Comparison of ENCODE assay signal across 9 cellular contexts in genomic region chr1:110069302-110070281, GRCh38. TPM values are rescaled to one million over a fixed set of nuclear protein-coding genes. Genes with fewer than 3 reads are reported as not detected.
DNase-seq lines count a peak whose midpoint lies in the region; ATAC-seq and TF ChIP-seq lines count a peak whose summit lies in the region.
"Had no signal": no experiment of that assay in that cellular context is flagged by ENCODE, and none has a peak within 500 bp of the region (broad histone marks: within the 10 kb centered on the region; RNA-seq: fewer than 3 reads in every experiment).

No MANE protein-coding gene starts in this region.

- H3K4me1 ChIP-seq in H9 (ENCODE audit: insufficient read depth, low read length) = no peaks in the 10 kb centered on the region; the same call in 1 of the 2 replicates
- peaks cover 14% of the 10 kb centered on the region for H3K4me1 ChIP-seq in hepatocyte (ENCODE audit: insufficient read depth)
- H3K4me1 ChIP-seq in psoas muscle = peaks cover 11% of the 10 kb centered on the region
- H3K4me1 ChIP-seq in gastroesophageal sphincter = peaks cover 0 to 38% (median 16%) of the 10 kb centered on the region in 3 donors

- H3K4me3 Mint-ChIP-seq in H9 = peak overlapping the region; percentile 52 to 80

- intact Hi-C loops in psoas muscle (cut with DNase I) = no loop called here

- H2AFZ ChIP-seq in H9 (ENCODE audit: low read length) (no peak overlapping the region), hepatocyte (peak overlapping the region; percentile 20)

- H3K9me3 Mint-ChIP-seq in H9 = peaks cover 0 to 3% of the 10 kb centered on the region in 2 experiments; a peak in 2 of 5 replicates

- H3K9me2 ChIP-seq in hepatocyte (replicated peaks; ENCODE audit: insufficient read depth) = no peaks in the 10 kb centered on the region

- H3K27ac ChIP-seq in H9 (ENCODE audit: insufficient read length, low read depth, low read length) (no peak overlapping the region), hepatocyte (no peak overlapping the region), psoas muscle (no peak overlapping the region), gastroesophageal sphincter (no peak overlapping the region)

- ATAC-seq in psoas muscle (peak in 1 of 4 donors; percentile 12), gastroesophageal sphincter (no peak)
- ATAC-seq: PC-3 had no signal

- no peaks in the 10 kb centered on the region for H3K36me3 ChIP-seq in hepatocyte (replicated peaks; ENCODE audit: insufficient read depth, low read depth)
- no peaks in the 10 kb centered on the region for H3K36me3 ChIP-seq in psoas muscle (ENCODE audit: insufficient read depth in 1 of 2, low read depth in 1 of 2)
- H3K36me3 ChIP-seq in gastroesophageal sphincter = no peaks in the 10 kb centered on the region

- H3K9ac ChIP-seq in H9 (ENCODE audit: extremely low read depth, insufficient read length, low read length) = no peak overlapping the region

- H2AK5ac ChIP-seq in H9 (ENCODE audit: insufficient read length, low read length) = no peak overlapping the region

- WGBS in H9 (ENCODE audit: extremely low coverage, insufficient read length, low lambda C conversion rate) = no CpG with 5 or more reads among the region's 73 CpGs
- 18% methylated on average over 68 of the region's 73 CpGs for WGBS in hepatocyte (ENCODE audit: low lambda C conversion rate, missing lambda C conversion rate)
- WGBS in psoas muscle, 3 donors = 59 to 66% (median 62%) methylated on average over 70 to 73 of the region's 73 CpGs
- no CpG with 5 or more reads among the region's 73 CpGs for WGBS in gastroesophageal sphincter (ENCODE audit: low coverage in 1 of 2), 2 donors

- TF ChIP-seq POLR2A in gastroesophageal sphincter (IDR thresholded peaks at IDR 0.05) = no peak

- no peak overlapping the region for H3K56ac ChIP-seq in H9 (ENCODE audit: insufficient read length, low read depth, low read length)

- H2BK5ac ChIP-seq in H9 (ENCODE audit: insufficient read length, low read length) = no peak overlapping the region

- no peak overlapping the region for H4K91ac ChIP-seq in H9 (ENCODE audit: insufficient read length, low read depth, low read length)

- H3K27ac Mint-ChIP-seq in H9 = peak overlapping the region in 1 of 3 experiments; percentile 35; a peak in 1 of 7 replicates

- peaks cover 97% of the 10 kb centered on the region for H3K27me3 Mint-ChIP-seq in H9 (ENCODE audit: low read depth)

- H3K9me3 ChIP-seq in H9 (ENCODE audit: control insufficient read depth, low read depth, low read length) (no peaks in the 10 kb centered on the region), hepatocyte (ENCODE audit: low read depth) (no peaks in the 10 kb centered on the region), psoas muscle (no peaks in the 10 kb centered on the region), gastroesophageal sphincter (peaks cover 0 to 8% (median 0%) of the 10 kb centered on the region in 3 donors)

- H3K4me1 Mint-ChIP-seq in H9 = peaks cover 10 to 18% of the 10 kb centered on the region in 2 experiments

- peaks cover 4% of the 10 kb centered on the region for H4K20me1 ChIP-seq in H9 (ENCODE audit: control insufficient read depth, insufficient read depth, insufficient read length)
- H4K20me1 ChIP-seq in hepatocyte (ENCODE audit: insufficient read depth, poor library complexity, severe bottlenecking) = no peaks in the 10 kb centered on the region

- H2BK20ac ChIP-seq in H9 (ENCODE audit: low read depth, low read length, poor library complexity, severe bottlenecking) = no peak overlapping the region

- no peak overlapping the region for H3T11ph ChIP-seq in H9 (ENCODE audit: low read length)

- in situ Hi-C loops in KBM-7 (cut with MboI; ENCODE audit: low pct_unique_long_range_greater_than_20kb, low sequenced_read_pairs) = no loop called here

- no peak overlapping the region for H2BK12ac ChIP-seq in H9 (ENCODE audit: insufficient read length, low read depth, low read length)

- no peaks in the 10 kb centered on the region for H3K79me2 ChIP-seq in H9 (ENCODE audit: insufficient read depth, low read length)
- no peaks in the 10 kb centered on the region for H3K79me2 ChIP-seq in hepatocyte

- no peaks in the 10 kb centered on the region for H3K79me1 ChIP-seq in H9 (ENCODE audit: insufficient read depth, low read depth, low read length, poor library complexity, severe bottlenecking)

- no peak for TF ChIP-seq EP300 in gastroesophageal sphincter (IDR thresholded peaks at IDR 0.05)

- H3K4me2 ChIP-seq in H9 (ENCODE audit: insufficient read depth, insufficient read length, low read length) (peak overlapping the region; percentile 57), hepatocyte (peak overlapping the region; percentile 71)

- no peak for TF ChIP-seq CTCF in H9 (conservative IDR thresholded peaks at IDR 0.05)
- no peak for TF ChIP-seq CTCF in hepatocyte (IDR thresholded peaks at IDR 0.05; ENCODE audit: poor library complexity)
- TF ChIP-seq CTCF in psoas muscle (IDR thresholded peaks at IDR 0.05) = no peak
- TF ChIP-seq CTCF in gastroesophageal sphincter (IDR thresholded peaks at IDR 0.05) = no peak

- DNase-seq in H9 (peak; percentile 47), hepatocyte (ENCODE audit: low spot score) (no peak), psoas muscle (peak in 1 of 2 donors; percentile 54), KBM-7 (no peak), kidney glomerular epithelial cell (lab: John Stamatoyannopoulos, UW) (no peak)
- peak; percentile 39 to 47 for DNase-seq in activated T-cell treated with anti-CD3 and anti-CD28 coated beads, Interleukin-2, amount 50 U/mL, for 48 hours
- no peak for DNase-seq in stimulated activated naive CD4-positive, alpha-beta T cell treated with Interleukin-2 at 50 U/mL for 16 hours (lab: John Stamatoyannopoulos, UW)
- DNase-seq: PC-3 had no signal

- no peak overlapping the region for H3K4me3 ChIP-seq in hepatocyte
- H3K4me3 ChIP-seq in psoas muscle = peak overlapping the region; percentile 39
- peak overlapping the region in 1 of 2 donors; percentile 39 for H3K4me3 ChIP-seq in gastroesophageal sphincter

- H3K23ac ChIP-seq in H9 (ENCODE audit: insufficient read length, low read depth, low read length) = no peak overlapping the region

- H3K36me3 Mint-ChIP-seq in H9 (ENCODE audit: insufficient read depth in 1 of 3, low read depth in 3 of 3) = no peaks in the 10 kb centered on the region; a peak in 1 of 7 replicates

- H3K23me2 ChIP-seq in H9 (ENCODE audit: insufficient read length, low read depth, low read length, poor library complexity, severe bottlenecking) = peaks cover 7% of the 10 kb centered on the region

- peak overlapping the region; percentile 26; the same call in 1 of the 2 replicates for H3K14ac ChIP-seq in H9 (ENCODE audit: insufficient read depth, low read length)

- H2BK120ac ChIP-seq in H9 (ENCODE audit: low read depth, low read length, poor library complexity, severe bottlenecking) = no peak overlapping the region

- no peak overlapping the region for H4K8ac ChIP-seq in H9 (replicated peaks; ENCODE audit: insufficient read length, low read depth, low read length)

- H2BK15ac ChIP-seq in H9 (ENCODE audit: low read depth, low read length) = no peak overlapping the region

- no peak overlapping the region for H3K18ac ChIP-seq in H9 (ENCODE audit: insufficient read length, low read depth, low read length)

- H3K27me3 ChIP-seq in H9 (ENCODE audit: insufficient read depth, low read length) = peaks cover 76% of the 10 kb centered on the region
- peaks cover 88% of the 10 kb centered on the region for H3K27me3 ChIP-seq in hepatocyte
- peaks cover 0 to 61% (median 39%) of the 10 kb centered on the region in 3 donors for H3K27me3 ChIP-seq in psoas muscle (ENCODE audit: insufficient read depth in 3 of 3, low read length in 2 of 3)
- peaks cover 78% of the 10 kb centered on the region for H3K27me3 ChIP-seq in gastroesophageal sphincter

- H3K4ac ChIP-seq in H9 (ENCODE audit: low read depth, low read length) = no peak overlapping the region

- no peak overlapping the region for H4K5ac ChIP-seq in H9 (ENCODE audit: insufficient read length, low read depth, low read length)

RNA-seq across cellular contexts. Expression of gene ALX3, which starts 0.9 kb away (rescaled TPM):
- total RNA-seq in H9 (2021) (not detected in 2 replicates), hepatocyte (0.27 and 1.6 TPM in 2 replicates), psoas muscle (not detected), gastroesophageal sphincter (not detected)
- polyA plus RNA-seq in hepatocyte (0.36 and 0.92 TPM in 2 replicates), psoas muscle (under 1 TPM; 0.04 to 0.11 (median 0.05) TPM)
- total RNA-seq: PC-3 had no signal

RNA-seq across cellular contexts. Expression of gene STRIP1, which starts 35.2 kb away (rescaled TPM):
- total RNA-seq in H9 (2021) (38.9 and 43.6 TPM in 2 replicates), hepatocyte (44.6 and 49.0 TPM in 2 replicates), psoas muscle (10 to 100 TPM; 16.1 to 23.1 (median 17.0) TPM), gastroesophageal sphincter (10 to 100 TPM; 29.3 to 46.9 (median 35.9) TPM)
- polyA plus RNA-seq in hepatocyte (29.1 and 38.0 TPM in 2 replicates), psoas muscle (10 to 100 TPM; 12.1 to 17.4 (median 13.5) TPM)

RNA-seq across cellular contexts. Expression of gene UBL4B, which starts 42.7 kb away (rescaled TPM):
- total RNA-seq in H9 (2021) = not detected in 2 replicates
- total RNA-seq in hepatocyte = not detected in 2 replicates
- polyA plus RNA-seq in hepatocyte = not detected in 2 replicates
- under 1 TPM in 1 of 4 donors, not detected in 3; 0.20 TPM for total RNA-seq in psoas muscle
- polyA plus RNA-seq in psoas muscle = under 1 TPM in 2 of 3 donors, not detected in 1; 0.06 to 0.19 TPM
- under 1 TPM in 2 of 4 donors, not detected in 2; 0.27 to 0.67 TPM for total RNA-seq in gastroesophageal sphincter

Comparison
In these comparisons a context has a peak if more than half of its experiments do, and no peak if none do; other contexts are left out.
1. DNase-seq: peak in H9 (single experiment) and activated T-cell treated with anti-CD3 and anti-CD28 coated beads, Interleukin-2, amount 50 U/mL, for 48 hours (2 of 2); none in hepatocyte (single experiment), KBM-7 (single experiment), stimulated activated naive CD4-positive, alpha-beta T cell treated with Interleukin-2 at 50 U/mL for 16 hours (single experiment) and kidney glomerular epithelial cell (single experiment).